ENCODE assay signal across 15 cellular contexts in the genomic region with DNA sequence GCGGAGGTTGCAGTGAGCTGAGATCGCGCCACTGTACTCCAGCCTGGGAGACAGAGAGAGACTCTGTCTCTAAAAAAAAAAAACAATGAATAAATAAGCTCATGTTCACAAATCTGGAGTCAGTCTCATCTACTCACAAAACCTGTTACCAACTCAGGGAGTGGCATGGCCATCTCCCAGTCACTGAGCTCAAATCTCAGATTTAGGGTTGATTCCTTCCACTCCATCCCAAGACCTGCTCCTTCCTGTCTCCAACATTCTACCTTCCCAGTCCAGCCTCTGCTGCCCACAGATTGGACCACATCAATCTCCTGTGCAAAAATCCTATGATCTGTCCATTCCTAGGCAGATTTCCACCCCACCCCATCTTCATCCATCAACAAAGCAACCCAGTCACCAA. TPM values are rescaled to one million over a fixed set of nuclear protein-coding genes. Genes with fewer than 3 reads are reported as not detected.
DNase-seq lines count a peak whose midpoint lies in the region; ATAC-seq, FAIRE-seq and TF ChIP-seq lines count a peak whose summit lies in the region.
"Had no signal": no experiment of that assay in that cellular context is flagged by ENCODE, and none has a peak within 500 bp of the region (broad histone marks: within the 10 kb centered on the region; RNA-seq: fewer than 3 reads in every experiment).

No MANE protein-coding gene starts in this region.

- no TSS peak for BruUV-seq in PC-9 (replicated peaks; lab: Mats Ljungman, UMichigan)

- H3K9me2 ChIP-seq in PC-9 (ENCODE audit: insufficient read depth), result no peaks in the 10 kb centered on the region

- H3K9me3 ChIP-seq in PC-9 (ENCODE audit: insufficient read depth, low read depth) (no peaks in the 10 kb centered on the region), skeletal muscle satellite cell (replicated peaks; ENCODE audit: low read length) (no peaks in the 10 kb centered on the region)

- no peak for ATAC-seq in GM21526 (IDR thresholded peaks at IDR 0.05; ENCODE audit: low FRiP score, unreplicated experiment)
- no peak for ATAC-seq in GM18502 (IDR thresholded peaks at IDR 0.05; ENCODE audit: poor library complexity, unreplicated experiment)
- ATAC-seq: activated naive CD4-positive, alpha-beta T cell treated with anti-CD3 and anti-CD28 coated beads, Interleukin-2, amount 50 U/mL, for 72 hours; left lobe of liver had no signal

- intact Hi-C loops in PC-9 (cut with micrococcal nuclease; ENCODE audit: unreplicated experiment), result no loop called here

- H3K4me1 ChIP-seq in PC-9 (replicated peaks; ENCODE audit: insufficient read depth), result peaks cover 4% of the 10 kb centered on the region; the same call in 1 of the 2 replicates
- peaks cover 27% of the 10 kb centered on the region for H3K4me1 ChIP-seq in skeletal muscle satellite cell (ENCODE audit: control insufficient read depth, insufficient read depth, low read length)

- no peak overlapping the region for H3K27ac ChIP-seq in PC-9

- CTCF ChIA-PET in PC-9 (lab: Charles Lee), result interaction anchor here (0.7 kb wide), 1 partner anchor 233 kb away, joined by 4 read pairs; a partner anchor contains a TSS

- no peak overlapping the region for H2AFZ ChIP-seq in PC-9

- H3K79me2 ChIP-seq in PC-9 (ENCODE audit: low read depth), result peaks cover 21% of the 10 kb centered on the region

- H3F3A ChIP-seq in PC-9 (ENCODE audit: insufficient read depth, low read depth), result no peaks in the 10 kb centered on the region; the same call in 1 of the 2 replicates

- H3K4me2 ChIP-seq in PC-9, result peak overlapping the region; percentile 92
- peak overlapping the region; percentile 86 for H3K4me2 ChIP-seq in skeletal muscle satellite cell (ENCODE audit: low read length)

- DNase-seq in PC-9, result no peak
- no peak for DNase-seq in foreskin fibroblast
- DNase-seq in urothelium cell line (ENCODE audit: low spot score), result no peak
- no peak for DNase-seq in NCI-H1694 treated with DMSO at 0.1 percent for 48 hours (lab: John Stamatoyannopoulos, UW)
- DNase-seq: activated CD4-positive, alpha-beta memory T cell treated with anti-CD3 and anti-CD28 coated beads, Interleukin-2, amount 10 ng/mL, durations not matched to agents 7 days and 5 days; EL; NCI-H510A treated with DMSO at 0.1 percent for 48 hours; retina had no signal

- TF ChIP-seq CTCF in PC-9 (conservative IDR thresholded peaks at IDR 0.05) (no peak), foreskin fibroblast (IDR thresholded peaks at IDR 0.05; ENCODE audit: low read depth, low read length) (no peak)

- H3K4me3 ChIP-seq in GM08714 (ENCODE audit: low read length) (peak overlapping the region; percentile 100), PC-9 (peak overlapping the region; percentile 78; the same call in 1 of the 2 replicates), foreskin fibroblast (ENCODE audit: low read depth in 1 of 2, low read length in 2 of 2) (peak overlapping the region; percentile 78 to 95), skeletal muscle satellite cell (ENCODE audit: low read length) (peak overlapping the region; percentile 80)

- no peaks in the 10 kb centered on the region for H4K20me1 ChIP-seq in PC-9 (ENCODE audit: insufficient read depth)

- no peak for FAIRE-seq in urothelium cell line (lab: Jason Lieb, UNC)
- FAIRE-seq: H54 had no signal

- POLR2A ChIA-PET in PC-9 (lab: Charles Lee; ENCODE audit: unreplicated experiment), result interaction anchor here (0.6 kb wide), 1 partner anchor 66 kb away, joined by 3 read pairs; no protein-coding TSS in a partner anchor

- H3K9ac ChIP-seq in skeletal muscle satellite cell (ENCODE audit: low read depth, low read length), result no peak overlapping the region

- H3K36me3 ChIP-seq in PC-9 (ENCODE audit: low read depth) (no peaks in the 10 kb centered on the region; the same call in 1 of the 2 replicates), skeletal muscle satellite cell (ENCODE audit: insufficient read depth, low read length) (peaks cover 33% of the 10 kb centered on the region)

- H3K27me3 ChIP-seq in PC-9 (ENCODE audit: insufficient read depth, low read depth), result no peaks in the 10 kb centered on the region
- no peaks in the 10 kb centered on the region for H3K27me3 ChIP-seq in skeletal muscle satellite cell (ENCODE audit: control insufficient read depth, insufficient read depth, low read length)

RNA-seq across cellular contexts. Expression of a gene that starts 1.6 kb away (rescaled TPM):
- 28.0 and 32.5 TPM in 2 replicates for total RNA-seq in PC-9 (2021)
- 78.4 and 123 TPM in 2 replicates for total RNA-seq in skeletal muscle satellite cell (2012; rRNA removed)
